ENCODE assay signal across 1 cellular context in genomic region chr1:28745653-28746173, GRCh38.
A peak's percentile ranks its signal among the peaks of the same experiment; 100 is the strongest.
TF ChIP-seq lines count a peak whose summit lies in the region.

No MANE protein-coding gene starts in this region.

TF ChIP-seq in HEK293, 187 proteins besides CTCF, POLR2A, EP300 and RAD21 (continued from another document):
- TF ChIP-seq ZBTB11 (tag by site-specific recombination; conservative IDR thresholded peaks at IDR 0.05; ENCODE audit: low read depth) (no peak), ZNF580 (tag by site-specific recombination; IDR thresholded peaks at IDR 0.05) (0 out of 2 replicates have a peak, but pooled peaks have one; percentile 34), AEBP2 (tag by site-specific recombination; IDR thresholded peaks at IDR 0.05; ENCODE audit: borderline replicate concordance) (no peak), ZNF16 (tag by site-specific recombination; IDR thresholded peaks at IDR 0.05; ENCODE audit: low read depth) (no peak), ZNF350 (tag by site-specific recombination; IDR thresholded peaks at IDR 0.05) (no peak), ZBTB1 (tag by site-specific recombination; IDR thresholded peaks at IDR 0.05) (no peak), ZNF114 (tag by site-specific recombination; IDR thresholded peaks at IDR 0.05) (no peak), SCRT2 (tag by site-specific recombination; IDR thresholded peaks at IDR 0.05) (peak; percentile 81), SCRT1 (tag by site-specific recombination; IDR thresholded peaks at IDR 0.05; ENCODE audit: borderline replicate concordance) (peak; percentile 84), ZNF513 (tag by site-specific recombination; IDR thresholded peaks at IDR 0.05) (no peak)
